Comparison of ENCODE assay signal across 27 cellular contexts in the genomic region with DNA sequence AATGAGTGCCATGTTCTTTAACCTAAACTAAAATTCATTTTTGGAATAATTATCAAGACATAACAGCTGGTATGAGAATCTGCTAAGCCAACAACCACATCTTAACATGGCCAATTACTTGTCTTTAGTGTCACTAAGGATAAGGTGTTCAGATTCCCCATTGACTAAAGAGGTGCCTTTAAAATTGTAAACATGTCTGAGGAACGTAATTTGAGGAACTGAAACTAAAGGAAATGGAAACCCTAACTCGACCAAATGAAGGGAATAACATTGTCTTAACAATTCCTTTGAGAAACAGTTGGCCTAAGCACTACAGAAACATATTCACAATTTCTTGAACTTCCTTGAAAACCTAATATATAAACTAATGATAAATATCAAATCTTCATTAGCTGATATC.
"Had no signal": no experiment of that assay in that cellular context is flagged by ENCODE, and none has a peak within 500 bp of the region (broad histone marks: within the 10 kb centered on the region; RNA-seq: fewer than 3 reads in every experiment).

No MANE protein-coding gene starts in this region.

- H3K4me1 Mint-ChIP-seq: activated CD4-positive, alpha-beta T cell treated with anti-CD3 and anti-CD28 coated beads, Interleukin-2, amount 10 ng/mL, durations not matched to agents 24 days and 14 days; natural killer cell had no signal

- H3K4me3 ChIP-seq: coronary artery, dorsolateral prefrontal cortex, left lung, lower lobe of right lung, spleen, testis, transverse colon had no signal

- H3K36me3 Mint-ChIP-seq: activated CD4-positive, alpha-beta memory T cell treated with anti-CD3 and anti-CD28 coated beads for 36 hours; natural killer cell had no signal

- H3K9me3 Mint-ChIP-seq: activated CD4-positive, alpha-beta memory T cell treated with anti-CD3 and anti-CD28 coated beads for 36 hours; activated CD4-positive, alpha-beta T cell treated with anti-CD3 and anti-CD28 coated beads, Interleukin-2, amount 10 ng/mL, durations not matched to agents 24 days and 14 days; activated T-cell treated with anti-CD3 and anti-CD28 coated beads, Interleukin-2, amount 50 U/mL, for 24 hours had no signal

- DNase-seq: activated CD4-positive, alpha-beta memory T cell treated with anti-CD3 and anti-CD28 coated beads for 36 hours; activated CD4-positive, alpha-beta T cell treated with anti-CD3 and anti-CD28 coated beads, Interleukin-2, amount 10 ng/mL, durations not matched to agents 24 days and 14 days; activated CD4-positive, CD25-positive, alpha-beta regulatory T cell treated with anti-CD3 and anti-CD28 coated beads, Interleukin-2, amount 50 U/mL, for 72 hours; activated CD8-positive, alpha-beta memory T cell treated with anti-CD3 and anti-CD28 coated beads, Interleukin-2, amount 50 U/mL, for 48 hours; activated gamma-delta T cell; activated naive CD4-positive, alpha-beta T cell treated with anti-CD3 and anti-CD28 coated beads, Interleukin-2, amount 50 U/mL, for 16 hours; activated T-cell treated with anti-CD3 and anti-CD28 coated beads, Interleukin-2, amount 50 U/mL, for 24 hours; amniotic stem cell; brain microvascular endothelial cell; dorsolateral prefrontal cortex; effector memory CD4-positive, alpha-beta T cell; glutamatergic neuron; left lung; lower lobe of right lung; mesenchymal stem cell; natural killer cell; posterior cingulate gyrus; right cardiac atrium; spleen; stimulated activated CD4-positive, alpha-beta T cell treated with anti-CD3 and anti-CD28 coated beads, Interleukin-2, amount 100 ng/mL, for 48 hours; stimulated activated naive CD4-positive, alpha-beta T cell treated with Interleukin-2 at 50 U/mL for 16 hours; testis; transverse colon had no signal

- H3K27ac Mint-ChIP-seq: activated CD4-positive, alpha-beta memory T cell treated with anti-CD3 and anti-CD28 coated beads for 36 hours; activated CD4-positive, alpha-beta T cell treated with anti-CD3 and anti-CD28 coated beads, Interleukin-2, amount 10 ng/mL, durations not matched to agents 24 days and 14 days; activated T-cell treated with anti-CD3 and anti-CD28 coated beads, Interleukin-2, amount 50 U/mL, for 24 hours; natural killer cell had no signal

- H3K27me3 Mint-ChIP-seq: activated CD4-positive, alpha-beta memory T cell treated with anti-CD3 and anti-CD28 coated beads for 36 hours; activated CD4-positive, alpha-beta T cell treated with anti-CD3 and anti-CD28 coated beads, Interleukin-2, amount 10 ng/mL, durations not matched to agents 24 days and 14 days; activated T-cell treated with anti-CD3 and anti-CD28 coated beads, Interleukin-2, amount 50 U/mL, for 24 hours had no signal

- H3K27ac ChIP-seq: brain microvascular endothelial cell, coronary artery, dorsolateral prefrontal cortex, left lung, lower lobe of right lung, spleen, testis, transverse colon had no signal

- H3K4me1 ChIP-seq: left lung, lower lobe of right lung, spleen, testis, transverse colon had no signal

- H3K9me3 ChIP-seq: left lung, lower lobe of right lung, testis, transverse colon had no signal

- H3K4me3 Mint-ChIP-seq: activated CD4-positive, alpha-beta memory T cell treated with anti-CD3 and anti-CD28 coated beads for 36 hours; activated CD4-positive, alpha-beta T cell treated with anti-CD3 and anti-CD28 coated beads, Interleukin-2, amount 10 ng/mL, durations not matched to agents 24 days and 14 days; activated T-cell treated with anti-CD3 and anti-CD28 coated beads, Interleukin-2, amount 50 U/mL, for 24 hours; natural killer cell had no signal

- H3K27me3 ChIP-seq: brain microvascular endothelial cell, left lung, spleen, testis, transverse colon had no signal

- H3K36me3 ChIP-seq: brain microvascular endothelial cell, left lung, lower lobe of right lung, spleen, transverse colon had no signal

- FAIRE-seq: astrocyte, frontal cortex, islet of Langerhans had no signal

- ATAC-seq: left lung, lower lobe of right lung, natural killer cell, right cardiac atrium had no signal
